ENCODE assay signal across 8 cellular contexts in genomic region chrX:3117650-3118049, GRCh38.
DNase-seq lines count a peak whose midpoint lies in the region; FAIRE-seq and TF ChIP-seq lines count a peak whose summit lies in the region.
"Not testable (repeated sequence)": the region's sequence is repeated elsewhere in the genome, so short reads cannot be mapped to it uniquely, and the experiment has no call there.

No MANE protein-coding gene starts in this region.

- not testable (repeated sequence) for H3K4me2 ChIP-seq in H9 (ENCODE audit: insufficient read depth, insufficient read length, low read length)

- H3K27me3 Mint-ChIP-seq in H9 (ENCODE audit: low read depth), result not testable (repeated sequence)

- not testable (repeated sequence) for H2AFZ ChIP-seq in H9 (ENCODE audit: low read length)

- H2BK20ac ChIP-seq in H9 (ENCODE audit: low read depth, low read length, poor library complexity, severe bottlenecking), result not testable (repeated sequence)

- not testable (repeated sequence) for DNase-seq in AG10803 (ENCODE audit: low read depth); H9; bronchial epithelial cell (ENCODE audit: low read depth); fibroblast of mammary gland (ENCODE audit: low read depth); kidney epithelial cell (ENCODE audit: low read depth); retinal pigment epithelial cell (ENCODE audit: low read depth)
- DNase-seq in NCI-H748 (lab: John Stamatoyannopoulos, UW; ENCODE audit: unreplicated experiment), result peak; percentile 7

- not testable (repeated sequence) for H3K4me1 ChIP-seq in H9 (ENCODE audit: insufficient read depth, low read length)

- not testable (repeated sequence) for H3K9ac ChIP-seq in H9 (ENCODE audit: extremely low read depth, insufficient read length, low read length)

- H3K79me2 ChIP-seq in H9 (ENCODE audit: insufficient read depth, low read length), result not testable (repeated sequence)

- TF ChIP-seq CTCF in AG10803 (conservative IDR thresholded peaks at IDR 0.05; ENCODE audit: low read length) (peak; percentile 45), H9 (conservative IDR thresholded peaks at IDR 0.05) (peak; percentile 60), bronchial epithelial cell (IDR thresholded peaks at IDR 0.05; ENCODE audit: insufficient read depth, low read length, severe bottlenecking) (peak; percentile 1), fibroblast of mammary gland (conservative IDR thresholded peaks at IDR 0.05; ENCODE audit: control insufficient read depth, insufficient read depth, low read depth, low read length) (peak; percentile 35), kidney epithelial cell (IDR thresholded peaks at IDR 0.05; ENCODE audit: insufficient read depth, low read length, poor library complexity, severe bottlenecking) (peak; percentile 22), retinal pigment epithelial cell (conservative IDR thresholded peaks at IDR 0.05; ENCODE audit: low read depth, low read length) (peak; percentile 45)

- not testable (repeated sequence) for H3K27me3 ChIP-seq in H9 (ENCODE audit: insufficient read depth, low read length); bronchial epithelial cell (ENCODE audit: control insufficient read depth, insufficient read depth, low read length); kidney epithelial cell (ENCODE audit: control insufficient read depth, insufficient read depth, low read length)

- H3K4me3 Mint-ChIP-seq in H9, result not testable (repeated sequence)

- peaks cover 31 to 36% of the 10 kb centered on the region in 2 experiments for H3K4me1 Mint-ChIP-seq in H9

- not testable (repeated sequence) for H2BK5ac ChIP-seq in H9 (ENCODE audit: insufficient read length, low read length)

- no CpG with 5 or more reads among the region's 3 CpGs for WGBS in H9 (ENCODE audit: extremely low coverage, insufficient read length, low lambda C conversion rate)

- H3K23ac ChIP-seq in H9 (ENCODE audit: insufficient read length, low read depth, low read length), result not testable (repeated sequence)

- H3K79me1 ChIP-seq in H9 (ENCODE audit: insufficient read depth, low read depth, low read length, poor library complexity, severe bottlenecking), result not testable (repeated sequence)

- not testable (repeated sequence) for H3K27ac ChIP-seq in H9 (ENCODE audit: insufficient read length, low read depth, low read length)

- not testable (repeated sequence) for H4K5ac ChIP-seq in H9 (ENCODE audit: insufficient read length, low read depth, low read length)

- H3K36me3 Mint-ChIP-seq in H9 (ENCODE audit: insufficient read depth in 1 of 3, low read depth in 3 of 3), result not testable (repeated sequence)

- not testable (repeated sequence) for H3T11ph ChIP-seq in H9 (ENCODE audit: low read length)

- H4K20me1 ChIP-seq in H9 (ENCODE audit: control insufficient read depth, insufficient read depth, insufficient read length), result not testable (repeated sequence)

- H3K4ac ChIP-seq in H9 (ENCODE audit: low read depth, low read length), result not testable (repeated sequence)

- not testable (repeated sequence) for H2BK15ac ChIP-seq in H9 (ENCODE audit: low read depth, low read length)

- not testable (repeated sequence) for H3K56ac ChIP-seq in H9 (ENCODE audit: insufficient read length, low read depth, low read length)

- not testable (repeated sequence) for H3K9me3 ChIP-seq in H9 (ENCODE audit: control insufficient read depth, low read depth, low read length)

- H3K14ac ChIP-seq in H9 (ENCODE audit: insufficient read depth, low read length), result not testable (repeated sequence)

- H3K36me3 ChIP-seq in bronchial epithelial cell (ENCODE audit: control insufficient read depth, insufficient read depth, low read length); kidney epithelial cell (ENCODE audit: control insufficient read depth, insufficient read depth, low read length): not testable (repeated sequence)

- peak; percentile 98 for FAIRE-seq in TTC549 (lab: Jason Lieb, UNC)
- FAIRE-seq in bronchial epithelial cell (lab: Jason Lieb, UNC), result not testable (repeated sequence)

- H3K9me3 Mint-ChIP-seq in H9, result peaks cover 8 to 10% of the 10 kb centered on the region in 2 experiments; a peak in 4 of 5 replicates

- not testable (repeated sequence) for H3K27ac Mint-ChIP-seq in H9

- H3K23me2 ChIP-seq in H9 (ENCODE audit: insufficient read length, low read depth, low read length, poor library complexity, severe bottlenecking), result not testable (repeated sequence)

- not testable (repeated sequence) for H3K4me3 ChIP-seq in AG10803 (ENCODE audit: low read length); bronchial epithelial cell (ENCODE audit: low read depth, low read length); fibroblast of mammary gland (ENCODE audit: control insufficient read depth, low read depth, low read length); kidney epithelial cell (ENCODE audit: low read depth, low read length); retinal pigment epithelial cell (ENCODE audit: low read length)

- H2AK5ac ChIP-seq in H9 (ENCODE audit: insufficient read length, low read length), result not testable (repeated sequence)

- H4K8ac ChIP-seq in H9 (replicated peaks; ENCODE audit: insufficient read length, low read depth, low read length), result not testable (repeated sequence)

- H2BK120ac ChIP-seq in H9 (ENCODE audit: low read depth, low read length, poor library complexity, severe bottlenecking), result not testable (repeated sequence)

- not testable (repeated sequence) for H4K91ac ChIP-seq in H9 (ENCODE audit: insufficient read length, low read depth, low read length)

- H3K18ac ChIP-seq in H9 (ENCODE audit: insufficient read length, low read depth, low read length), result not testable (repeated sequence)

- H2BK12ac ChIP-seq in H9 (ENCODE audit: insufficient read length, low read depth, low read length), result not testable (repeated sequence)

Comparison
In these comparisons a context has a peak if more than half of its experiments do, and no peak if none do; other contexts are left out.
1. CTCF ChIP-seq: peak in every context shown above with its lines; median percentile 60 in H9; 45 in AG10803; 45 in retinal pigment epithelial cell; 35 in fibroblast of mammary gland; 22 in kidney epithelial cell; 1 in bronchial epithelial cell.